In the genomic region with DNA sequence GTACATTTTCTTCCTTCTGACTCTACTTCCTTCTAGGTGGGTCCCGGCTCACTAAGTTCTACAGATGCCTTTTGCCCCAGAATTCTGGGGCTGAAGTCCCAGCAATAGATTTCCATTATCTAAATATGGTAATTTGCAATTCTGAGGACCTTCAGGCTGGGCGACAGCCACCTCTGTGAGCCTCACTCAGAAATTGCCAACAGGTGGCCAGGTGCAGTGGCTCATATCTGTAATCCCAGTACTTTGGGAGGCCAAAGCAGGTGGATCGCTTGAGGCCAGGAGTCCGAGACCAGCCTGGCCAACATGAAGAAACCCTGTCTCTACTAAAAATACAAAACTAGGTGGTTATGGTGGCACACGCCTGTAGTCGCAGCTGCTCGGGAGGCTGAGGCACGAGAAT, we compare ENCODE assay signal across 12 cellular contexts. TPM values are rescaled to one million over a fixed set of nuclear protein-coding genes. Genes with fewer than 3 reads are reported as not detected.
DNase-seq lines count a peak whose midpoint lies in the region; ATAC-seq and TF ChIP-seq lines count a peak whose summit lies in the region.
"Had no signal": no experiment of that assay in that cellular context is flagged by ENCODE, and none has a peak within 500 bp of the region (broad histone marks: within the 10 kb centered on the region; RNA-seq: fewer than 3 reads in every experiment).

No MANE protein-coding gene starts in this region.

- H3F3A ChIP-seq in Loucy (ENCODE audit: low read depth): peaks cover 12% of the 10 kb centered on the region; the same call in 1 of the 2 replicates

- peak overlapping the region; percentile 46 for H3K9ac ChIP-seq in Loucy (ENCODE audit: low read depth, low read length, poor library complexity, severe bottlenecking)
- H3K9ac ChIP-seq: SK-N-SH had no signal

- no peaks in the 10 kb centered on the region for H3K27me3 ChIP-seq in Loucy (ENCODE audit: insufficient read depth, low read length, poor library complexity, severe bottlenecking)
- no peaks in the 10 kb centered on the region for H3K27me3 ChIP-seq in stomach

- H3K9me2 ChIP-seq in Loucy (replicated peaks; ENCODE audit: low read depth, low read length): no peaks in the 10 kb centered on the region
- H3K9me2 ChIP-seq: SK-N-SH had no signal

- no peak for ATAC-seq in activated T-cell treated with anti-CD3 and anti-CD28 coated beads, Interleukin-2, amount 50 U/mL, for 4 hours
- no peak for ATAC-seq in activated naive CD8-positive, alpha-beta T cell treated with anti-CD3 and anti-CD28 coated beads, Interleukin-2, amount 50 U/mL, for 24 hours
- ATAC-seq in stimulated activated effector memory CD8-positive, alpha-beta T cell treated with anti-CD3 and anti-CD28 coated beads, Interleukin-12 subunit alpha, Interleukin-12 subunit beta, amount 100 ng/mL, for 72 hours: no peak
- ATAC-seq: PC-3 had no signal

- no peak for TF ChIP-seq EP300 in stomach (IDR thresholded peaks at IDR 0.05)

- no peaks in the 10 kb centered on the region for H3K36me3 ChIP-seq in Loucy (ENCODE audit: insufficient read depth, low read length)
- H3K36me3 ChIP-seq in stomach: peaks cover 0 to 4% (median 0%) of the 10 kb centered on the region in 4 donors

- TF ChIP-seq POLR2A in stomach (IDR thresholded peaks at IDR 0.05): no peak

- H3K4me3 ChIP-seq in Loucy (ENCODE audit: low read length, poor library complexity, severe bottlenecking) (peak overlapping the region; percentile 61), stomach (no peak overlapping the region)

- H3K4me3 Mint-ChIP-seq in activated T-cell treated with anti-CD3 and anti-CD28 coated beads, Interleukin-2, amount 50 U/mL, for 4 hours: peak overlapping the region; percentile 37
- H3K4me3 Mint-ChIP-seq in activated naive CD8-positive, alpha-beta T cell treated with anti-CD3 and anti-CD28 coated beads, Interleukin-2, amount 50 U/mL, for 24 hours: peak overlapping the region; percentile 52
- peak overlapping the region; percentile 46 for H3K4me3 Mint-ChIP-seq in stimulated activated effector memory CD8-positive, alpha-beta T cell treated with anti-CD3 and anti-CD28 coated beads, Interleukin-12 subunit alpha, Interleukin-12 subunit beta, amount 100 ng/mL, for 72 hours
- H3K4me3 Mint-ChIP-seq: H9 had no signal

- no peak overlapping the region for H2AFZ ChIP-seq in Loucy (ENCODE audit: low read length)

- no peaks in the 10 kb centered on the region for H3K79me2 ChIP-seq in Loucy (ENCODE audit: insufficient read depth, low read length)

- DNase-seq in activated T-cell treated with anti-CD3 and anti-CD28 coated beads, Interleukin-2, amount 50 U/mL, for 4 hours: no peak
- no peak for DNase-seq in activated T-cell treated with anti-CD3 and anti-CD28 coated beads, Interleukin-2, amount 50 U/mL, for 1 hour
- DNase-seq in activated naive CD8-positive, alpha-beta T cell treated with anti-CD3 and anti-CD28 coated beads, Interleukin-2, amount 50 U/mL, for 24 hours: no peak
- no peak for DNase-seq in stimulated activated effector memory CD8-positive, alpha-beta T cell treated with anti-CD3 and anti-CD28 coated beads, Interleukin-12 subunit alpha, Interleukin-12 subunit beta, amount 100 ng/mL, for 72 hours (ENCODE audit: low spot score in 2 of 2)
- DNase-seq in COLO668 (lab: John Stamatoyannopoulos, UW; ENCODE audit: unreplicated experiment) (no peak), stomach (no peak), amygdala (lab: John Stamatoyannopoulos, UW) (no peak)
- DNase-seq: H9, NCI-H2227 treated with DMSO at 0.1 percent for 48 hours, PC-3, SK-N-SH had no signal

- H3K4me1 Mint-ChIP-seq in activated T-cell treated with anti-CD3 and anti-CD28 coated beads, Interleukin-2, amount 50 U/mL, for 4 hours (ENCODE audit: low read depth): peaks cover 38% of the 10 kb centered on the region
- peaks cover 70% of the 10 kb centered on the region for H3K4me1 Mint-ChIP-seq in activated naive CD8-positive, alpha-beta T cell treated with anti-CD3 and anti-CD28 coated beads, Interleukin-2, amount 50 U/mL, for 24 hours
- peaks cover 41% of the 10 kb centered on the region for H3K4me1 Mint-ChIP-seq in stimulated activated effector memory CD8-positive, alpha-beta T cell treated with anti-CD3 and anti-CD28 coated beads, Interleukin-12 subunit alpha, Interleukin-12 subunit beta, amount 100 ng/mL, for 72 hours

- no peaks in the 10 kb centered on the region for H4K20me1 ChIP-seq in Loucy (ENCODE audit: insufficient read depth, low read length, poor library complexity, severe bottlenecking)

- peaks cover 16% of the 10 kb centered on the region for H3K36me3 Mint-ChIP-seq in activated T-cell treated with anti-CD3 and anti-CD28 coated beads, Interleukin-2, amount 50 U/mL, for 4 hours (ENCODE audit: insufficient read depth)
- peaks cover 25% of the 10 kb centered on the region for H3K36me3 Mint-ChIP-seq in activated naive CD8-positive, alpha-beta T cell treated with anti-CD3 and anti-CD28 coated beads, Interleukin-2, amount 50 U/mL, for 24 hours (ENCODE audit: low read depth)
- H3K36me3 Mint-ChIP-seq in stimulated activated effector memory CD8-positive, alpha-beta T cell treated with anti-CD3 and anti-CD28 coated beads, Interleukin-12 subunit alpha, Interleukin-12 subunit beta, amount 100 ng/mL, for 72 hours: peaks cover 27% of the 10 kb centered on the region

- no peaks in the 10 kb centered on the region for H3K27me3 Mint-ChIP-seq in activated T-cell treated with anti-CD3 and anti-CD28 coated beads, Interleukin-2, amount 50 U/mL, for 4 hours (ENCODE audit: low read depth)
- no peaks in the 10 kb centered on the region for H3K27me3 Mint-ChIP-seq in activated naive CD8-positive, alpha-beta T cell treated with anti-CD3 and anti-CD28 coated beads, Interleukin-2, amount 50 U/mL, for 24 hours

- H3K4me2 ChIP-seq in Loucy (ENCODE audit: low read depth, low read length, poor library complexity, severe bottlenecking): peak overlapping the region; percentile 72
- H3K4me2 ChIP-seq: SK-N-SH had no signal

- peaks cover 24% of the 10 kb centered on the region for H3K4me1 ChIP-seq in Loucy (ENCODE audit: insufficient read depth, low read length, poor library complexity, severe bottlenecking)
- H3K4me1 ChIP-seq in stomach: peaks cover 0 to 22% (median 12%) of the 10 kb centered on the region in 4 donors

- intact Hi-C loops in stomach (cut with DNase I; ENCODE audit: low total_unique reads): no loop called here

- H3K27ac Mint-ChIP-seq in activated naive CD8-positive, alpha-beta T cell treated with anti-CD3 and anti-CD28 coated beads, Interleukin-2, amount 50 U/mL, for 24 hours: peak overlapping the region; percentile 89
- H3K27ac Mint-ChIP-seq in stimulated activated effector memory CD8-positive, alpha-beta T cell treated with anti-CD3 and anti-CD28 coated beads, Interleukin-12 subunit alpha, Interleukin-12 subunit beta, amount 100 ng/mL, for 72 hours: peak overlapping the region; percentile 87

- no peaks in the 10 kb centered on the region for H3K9me3 ChIP-seq in Loucy (ENCODE audit: insufficient read depth, low read depth, low read length)
- no peaks in the 10 kb centered on the region for H3K9me3 ChIP-seq in stomach
- H3K9me3 ChIP-seq: SK-N-SH had no signal

- no peak for TF ChIP-seq CTCF in Loucy (conservative IDR thresholded peaks at IDR 0.05; ENCODE audit: low read length)
- TF ChIP-seq CTCF in stomach (IDR thresholded peaks at IDR 0.05): no peak

- no peaks in the 10 kb centered on the region for H3K9me3 Mint-ChIP-seq in activated T-cell treated with anti-CD3 and anti-CD28 coated beads, Interleukin-2, amount 50 U/mL, for 4 hours
- no peaks in the 10 kb centered on the region for H3K9me3 Mint-ChIP-seq in activated naive CD8-positive, alpha-beta T cell treated with anti-CD3 and anti-CD28 coated beads, Interleukin-2, amount 50 U/mL, for 24 hours
- H3K9me3 Mint-ChIP-seq in stimulated activated effector memory CD8-positive, alpha-beta T cell treated with anti-CD3 and anti-CD28 coated beads, Interleukin-12 subunit alpha, Interleukin-12 subunit beta, amount 100 ng/mL, for 72 hours: no peaks in the 10 kb centered on the region
- H3K9me3 Mint-ChIP-seq: H9 had no signal

- WGBS in stomach, 5 donors: 84 to 97% (median 89%) methylated on average over 8 of the region's 8 CpGs

- peak overlapping the region in 2 of 5 donors; percentile 1 to 9 for H3K27ac ChIP-seq in stomach

RNA-seq across cellular contexts. Expression of gene CREM, which starts 23.7 kb away (rescaled TPM):
- total RNA-seq in activated T-cell treated with anti-CD3 and anti-CD28 coated beads, Interleukin-2, amount 50 U/mL, for 4 hours: 100 to 1,000 TPM; 113 to 125 (median 122) TPM
- total RNA-seq in stomach: 10 to 100 TPM in 4 of 5 donors, 1 to 10 TPM in 1; 9.6 to 53.9 (median 18.7) TPM
- polyA plus RNA-seq in stomach: 10 to 100 TPM; 23.9 to 67.8 (median 41.5) TPM
